1 cellular context compared by ENCODE assay signal in the genomic region with DNA sequence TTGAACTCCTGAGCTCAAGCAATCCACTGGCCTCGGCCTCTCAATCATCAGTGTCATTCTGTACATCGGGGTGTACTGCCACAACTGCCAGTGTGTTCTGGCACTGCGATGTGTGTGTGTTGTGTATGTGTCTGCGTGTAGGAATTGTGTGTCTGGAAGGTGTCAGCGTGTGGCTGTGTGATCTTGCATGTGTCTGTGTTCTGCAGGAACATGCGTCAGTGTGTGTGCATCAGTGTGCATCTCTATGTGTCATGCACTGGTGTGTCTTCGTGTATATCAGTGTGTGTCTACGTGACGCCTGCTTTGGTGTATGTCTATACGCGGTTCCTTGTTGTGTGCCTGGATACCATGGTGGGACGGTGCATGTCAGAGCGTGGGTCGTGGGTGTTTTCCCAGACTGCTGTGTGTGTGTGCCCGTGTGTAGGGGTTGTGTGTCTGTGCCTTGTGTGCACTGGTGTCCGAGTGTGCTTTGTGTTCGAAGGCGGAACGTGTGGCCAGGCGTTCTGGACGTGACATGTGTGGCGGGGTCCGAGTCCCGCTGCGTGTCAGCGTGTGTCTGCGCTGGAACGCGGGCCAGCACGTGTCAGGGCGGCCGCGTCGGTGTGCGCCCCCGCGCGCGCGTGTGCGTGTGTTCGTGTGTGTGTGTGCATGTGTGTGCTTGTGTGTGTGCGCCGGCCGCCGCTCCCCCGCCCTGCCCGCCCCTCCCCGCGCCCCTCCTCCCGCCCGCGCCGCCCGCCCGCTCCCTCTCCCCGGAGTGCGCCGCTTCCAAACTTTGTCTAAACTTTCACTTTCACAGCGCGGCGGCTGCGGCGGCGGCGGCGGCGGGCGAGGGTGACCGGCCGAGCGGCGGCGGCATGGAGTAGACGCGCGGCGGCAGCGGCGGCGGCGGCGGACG.
TF ChIP-seq lines count a peak whose summit lies in the region.

A gene (plus strand): TSS at position 775 of the 895 bp plus-strand sequence. CDS start 363 bp downstream, outside the sequence.

TF ChIP-seq in HepG2, 621 proteins besides CTCF, POLR2A, EP300 and RAD21 (continued from another document and continues in another):
- TF ChIP-seq, protein P1, sequence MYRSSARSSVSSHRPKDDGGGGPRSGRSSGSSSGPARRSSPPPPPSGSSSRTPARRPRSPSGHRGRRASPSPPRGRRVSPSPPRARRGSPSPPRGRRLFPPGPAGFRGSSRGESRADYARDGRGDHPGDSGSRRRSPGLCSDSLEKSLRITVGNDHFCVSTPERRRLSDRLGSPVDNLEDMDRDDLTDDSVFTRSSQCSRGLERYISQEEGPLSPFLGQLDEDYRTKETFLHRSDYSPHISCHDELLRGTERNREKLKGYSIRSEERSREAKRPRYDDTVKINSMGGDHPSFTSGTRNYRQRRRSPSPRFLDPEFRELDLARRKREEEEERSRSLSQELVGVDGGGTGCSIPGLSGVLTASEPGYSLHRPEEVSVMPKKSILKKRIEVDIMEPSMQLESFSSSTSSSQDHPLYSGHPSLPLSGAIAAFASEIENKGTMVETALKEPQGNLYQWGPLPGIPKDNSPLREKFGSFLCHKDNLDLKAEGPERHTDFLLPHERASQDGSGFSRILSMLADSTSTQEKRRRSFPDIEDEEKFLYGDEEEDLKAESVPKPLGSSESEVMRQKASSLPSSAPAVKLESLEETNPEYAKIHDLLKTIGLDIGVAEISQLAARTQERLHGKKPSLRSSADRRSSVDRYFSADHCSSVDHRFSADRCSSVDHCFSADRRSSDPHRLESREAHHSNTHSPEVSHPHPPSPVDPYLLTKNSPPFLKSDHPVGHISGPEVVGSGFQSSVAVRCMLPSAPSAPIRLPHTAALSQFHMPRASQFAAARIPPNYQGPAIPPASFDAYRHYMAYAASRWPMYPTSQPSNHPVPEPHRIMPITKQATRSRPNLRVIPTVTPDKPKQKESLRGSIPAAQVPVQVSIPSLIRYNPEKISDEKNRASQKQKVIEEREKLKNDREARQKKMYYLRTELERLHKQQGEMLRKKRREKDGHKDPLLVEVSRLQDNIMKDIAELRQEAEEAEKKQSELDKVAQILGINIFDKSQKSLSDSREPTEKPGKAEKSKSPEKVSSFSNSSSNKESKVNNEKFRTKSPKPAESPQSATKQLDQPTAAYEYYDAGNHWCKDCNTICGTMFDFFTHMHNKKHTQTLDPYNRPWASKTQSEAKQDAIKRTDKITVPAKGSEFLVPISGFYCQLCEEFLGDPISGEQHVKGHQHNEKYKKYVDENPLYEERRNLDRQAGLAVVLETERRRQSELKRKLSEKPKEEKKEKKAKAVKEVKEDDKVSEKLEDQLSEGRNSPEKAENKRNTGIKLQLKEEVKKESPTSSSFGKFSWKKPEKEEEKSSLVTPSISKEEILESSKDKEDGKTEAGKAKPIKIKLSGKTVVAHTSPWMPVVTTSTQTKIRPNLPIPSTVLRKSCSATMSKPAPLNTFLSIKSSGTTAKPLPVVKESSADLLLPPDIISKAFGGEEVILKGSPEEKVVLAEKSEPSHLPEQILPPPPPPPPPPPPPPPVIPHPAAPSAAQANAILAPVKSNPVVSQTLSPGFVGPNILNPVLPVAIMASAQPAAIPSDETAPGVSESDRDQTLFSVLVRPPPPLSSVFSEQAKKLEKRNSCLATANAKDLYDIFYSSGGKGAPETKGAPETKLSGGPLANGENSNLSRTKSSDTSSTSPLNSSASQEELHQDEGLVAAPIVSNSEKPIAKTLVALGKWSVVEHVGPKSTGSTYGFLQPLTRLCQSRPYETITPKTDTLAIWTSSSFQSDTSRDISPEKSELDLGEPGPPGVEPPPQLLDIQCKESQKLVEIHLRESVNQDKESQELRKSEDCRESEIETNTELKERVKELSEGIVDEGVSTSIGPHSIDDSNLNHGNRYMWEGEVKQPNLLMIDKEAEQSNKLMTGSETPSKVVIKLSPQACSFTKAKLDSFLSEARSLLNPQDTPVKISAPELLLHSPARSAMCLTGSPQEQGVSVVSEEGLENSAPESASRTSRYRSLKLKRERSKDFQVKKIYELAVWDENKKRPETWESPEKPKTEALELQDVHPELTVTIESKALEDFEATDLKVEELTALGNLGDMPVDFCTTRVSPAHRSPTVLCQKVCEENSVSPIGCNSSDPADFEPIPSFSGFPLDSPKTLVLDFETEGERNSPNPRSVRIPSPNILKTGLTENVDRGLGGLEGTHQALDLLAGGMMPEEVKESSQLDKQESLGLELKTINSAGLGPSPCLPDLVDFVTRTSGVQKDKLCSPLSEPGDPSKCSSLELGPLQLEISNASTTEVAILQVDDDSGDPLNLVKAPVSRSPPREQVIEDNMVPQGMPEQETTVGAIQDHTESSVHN (CRISPR knock-in tag; IDR thresholded peaks at IDR 0.05) = peak; percentile 64; the same call in 1 of the 2 replicates
- TF ChIP-seq GPN1 (CRISPR knock-in tag; IDR thresholded peaks at IDR 0.05; ENCODE audit: borderline replicate concordance) = no peak
- TF ChIP-seq NR2F2 (IDR thresholded peaks at IDR 0.05; ENCODE audit: borderline replicate concordance, low read depth) = no peak
- no peak for TF ChIP-seq KLF11 (CRISPR knock-in tag; IDR thresholded peaks at IDR 0.05)
- no peak for TF ChIP-seq ZFP36L2 (CRISPR knock-in tag; IDR thresholded peaks at IDR 0.05)
- no peak for TF ChIP-seq ZNF282 (IDR thresholded peaks at IDR 0.05; ENCODE audit: partially characterized antibody)
- TF ChIP-seq POLR2AphosphoS2 (IDR thresholded peaks at IDR 0.05; ENCODE audit: low read depth, low read length) = no peak
- no peak for TF ChIP-seq ZFP1 (CRISPR knock-in tag; IDR thresholded peaks at IDR 0.05)
- TF ChIP-seq, protein P2, sequence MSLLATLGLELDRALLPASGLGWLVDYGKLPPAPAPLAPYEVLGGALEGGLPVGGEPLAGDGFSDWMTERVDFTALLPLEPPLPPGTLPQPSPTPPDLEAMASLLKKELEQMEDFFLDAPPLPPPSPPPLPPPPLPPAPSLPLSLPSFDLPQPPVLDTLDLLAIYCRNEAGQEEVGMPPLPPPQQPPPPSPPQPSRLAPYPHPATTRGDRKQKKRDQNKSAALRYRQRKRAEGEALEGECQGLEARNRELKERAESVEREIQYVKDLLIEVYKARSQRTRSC (CRISPR knock-in tag; IDR thresholded peaks at IDR 0.05; ENCODE audit: low read depth) = no peak
- TF ChIP-seq, protein P3, sequence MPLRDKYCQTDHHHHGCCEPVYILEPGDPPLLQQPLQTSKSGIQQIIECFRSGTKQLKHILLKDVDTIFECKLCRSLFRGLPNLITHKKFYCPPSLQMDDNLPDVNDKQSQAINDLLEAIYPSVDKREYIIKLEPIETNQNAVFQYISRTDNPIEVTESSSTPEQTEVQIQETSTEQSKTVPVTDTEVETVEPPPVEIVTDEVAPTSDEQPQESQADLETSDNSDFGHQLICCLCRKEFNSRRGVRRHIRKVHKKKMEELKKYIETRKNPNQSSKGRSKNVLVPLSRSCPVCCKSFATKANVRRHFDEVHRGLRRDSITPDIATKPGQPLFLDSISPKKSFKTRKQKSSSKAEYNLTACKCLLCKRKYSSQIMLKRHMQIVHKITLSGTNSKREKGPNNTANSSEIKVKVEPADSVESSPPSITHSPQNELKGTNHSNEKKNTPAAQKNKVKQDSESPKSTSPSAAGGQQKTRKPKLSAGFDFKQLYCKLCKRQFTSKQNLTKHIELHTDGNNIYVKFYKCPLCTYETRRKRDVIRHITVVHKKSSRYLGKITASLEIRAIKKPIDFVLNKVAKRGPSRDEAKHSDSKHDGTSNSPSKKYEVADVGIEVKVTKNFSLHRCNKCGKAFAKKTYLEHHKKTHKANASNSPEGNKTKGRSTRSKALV (CRISPR knock-in tag; IDR thresholded peaks at IDR 0.05) = no peak
- TF ChIP-seq, protein P4, sequence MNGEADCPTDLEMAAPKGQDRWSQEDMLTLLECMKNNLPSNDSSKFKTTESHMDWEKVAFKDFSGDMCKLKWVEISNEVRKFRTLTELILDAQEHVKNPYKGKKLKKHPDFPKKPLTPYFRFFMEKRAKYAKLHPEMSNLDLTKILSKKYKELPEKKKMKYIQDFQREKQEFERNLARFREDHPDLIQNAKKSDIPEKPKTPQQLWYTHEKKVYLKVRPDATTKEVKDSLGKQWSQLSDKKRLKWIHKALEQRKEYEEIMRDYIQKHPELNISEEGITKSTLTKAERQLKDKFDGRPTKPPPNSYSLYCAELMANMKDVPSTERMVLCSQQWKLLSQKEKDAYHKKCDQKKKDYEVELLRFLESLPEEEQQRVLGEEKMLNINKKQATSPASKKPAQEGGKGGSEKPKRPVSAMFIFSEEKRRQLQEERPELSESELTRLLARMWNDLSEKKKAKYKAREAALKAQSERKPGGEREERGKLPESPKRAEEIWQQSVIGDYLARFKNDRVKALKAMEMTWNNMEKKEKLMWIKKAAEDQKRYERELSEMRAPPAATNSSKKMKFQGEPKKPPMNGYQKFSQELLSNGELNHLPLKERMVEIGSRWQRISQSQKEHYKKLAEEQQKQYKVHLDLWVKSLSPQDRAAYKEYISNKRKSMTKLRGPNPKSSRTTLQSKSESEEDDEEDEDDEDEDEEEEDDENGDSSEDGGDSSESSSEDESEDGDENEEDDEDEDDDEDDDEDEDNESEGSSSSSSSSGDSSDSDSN (CRISPR knock-in tag; IDR thresholded peaks at IDR 0.05) = peak; percentile 43; the same call in 1 of the 2 replicates
- no peak for TF ChIP-seq NONO (IDR thresholded peaks at IDR 0.05)
- TF ChIP-seq NONO (CRISPR knock-in tag; conservative IDR thresholded peaks at IDR 0.05) = 0 out of 2 replicates have a peak, but pooled peaks have one; percentile 33
- TF ChIP-seq STAT5B (CRISPR knock-in tag; IDR thresholded peaks at IDR 0.05) = no peak
- TF ChIP-seq ZNF460 (CRISPR knock-in tag; IDR thresholded peaks at IDR 0.05; ENCODE audit: borderline replicate concordance) = no peak
- no peak for TF ChIP-seq SMAD1 (CRISPR knock-in tag; IDR thresholded peaks at IDR 0.05; ENCODE audit: borderline replicate concordance, low read depth)
- TF ChIP-seq, protein P5, sequence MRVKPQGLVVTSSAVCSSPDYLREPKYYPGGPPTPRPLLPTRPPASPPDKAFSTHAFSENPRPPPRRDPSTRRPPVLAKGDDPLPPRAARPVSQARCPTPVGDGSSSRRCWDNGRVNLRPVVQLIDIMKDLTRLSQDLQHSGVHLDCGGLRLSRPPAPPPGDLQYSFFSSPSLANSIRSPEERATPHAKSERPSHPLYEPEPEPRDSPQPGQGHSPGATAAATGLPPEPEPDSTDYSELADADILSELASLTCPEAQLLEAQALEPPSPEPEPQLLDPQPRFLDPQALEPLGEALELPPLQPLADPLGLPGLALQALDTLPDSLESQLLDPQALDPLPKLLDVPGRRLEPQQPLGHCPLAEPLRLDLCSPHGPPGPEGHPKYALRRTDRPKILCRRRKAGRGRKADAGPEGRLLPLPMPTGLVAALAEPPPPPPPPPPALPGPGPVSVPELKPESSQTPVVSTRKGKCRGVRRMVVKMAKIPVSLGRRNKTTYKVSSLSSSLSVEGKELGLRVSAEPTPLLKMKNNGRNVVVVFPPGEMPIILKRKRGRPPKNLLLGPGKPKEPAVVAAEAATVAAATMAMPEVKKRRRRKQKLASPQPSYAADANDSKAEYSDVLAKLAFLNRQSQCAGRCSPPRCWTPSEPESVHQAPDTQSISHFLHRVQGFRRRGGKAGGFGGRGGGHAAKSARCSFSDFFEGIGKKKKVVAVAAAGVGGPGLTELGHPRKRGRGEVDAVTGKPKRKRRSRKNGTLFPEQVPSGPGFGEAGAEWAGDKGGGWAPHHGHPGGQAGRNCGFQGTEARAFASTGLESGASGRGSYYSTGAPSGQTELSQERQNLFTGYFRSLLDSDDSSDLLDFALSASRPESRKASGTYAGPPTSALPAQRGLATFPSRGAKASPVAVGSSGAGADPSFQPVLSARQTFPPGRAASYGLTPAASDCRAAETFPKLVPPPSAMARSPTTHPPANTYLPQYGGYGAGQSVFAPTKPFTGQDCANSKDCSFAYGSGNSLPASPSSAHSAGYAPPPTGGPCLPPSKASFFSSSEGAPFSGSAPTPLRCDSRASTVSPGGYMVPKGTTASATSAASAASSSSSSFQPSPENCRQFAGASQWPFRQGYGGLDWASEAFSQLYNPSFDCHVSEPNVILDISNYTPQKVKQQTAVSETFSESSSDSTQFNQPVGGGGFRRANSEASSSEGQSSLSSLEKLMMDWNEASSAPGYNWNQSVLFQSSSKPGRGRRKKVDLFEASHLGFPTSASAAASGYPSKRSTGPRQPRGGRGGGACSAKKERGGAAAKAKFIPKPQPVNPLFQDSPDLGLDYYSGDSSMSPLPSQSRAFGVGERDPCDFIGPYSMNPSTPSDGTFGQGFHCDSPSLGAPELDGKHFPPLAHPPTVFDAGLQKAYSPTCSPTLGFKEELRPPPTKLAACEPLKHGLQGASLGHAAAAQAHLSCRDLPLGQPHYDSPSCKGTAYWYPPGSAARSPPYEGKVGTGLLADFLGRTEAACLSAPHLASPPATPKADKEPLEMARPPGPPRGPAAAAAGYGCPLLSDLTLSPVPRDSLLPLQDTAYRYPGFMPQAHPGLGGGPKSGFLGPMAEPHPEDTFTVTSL (CRISPR knock-in tag; IDR thresholded peaks at IDR 0.05; ENCODE audit: borderline replicate concordance) = no peak
- TF ChIP-seq JUND (CRISPR knock-in tag; IDR thresholded peaks at IDR 0.05) = no peak
- no peak for TF ChIP-seq MIER3 (CRISPR knock-in tag; IDR thresholded peaks at IDR 0.05; ENCODE audit: borderline replicate concordance)
- TF ChIP-seq NFE2 (CRISPR knock-in tag; IDR thresholded peaks at IDR 0.05) = no peak
- no peak for TF ChIP-seq ZNF510 (CRISPR knock-in tag; IDR thresholded peaks at IDR 0.05; ENCODE audit: low read depth)
- TF ChIP-seq EEA1 (CRISPR knock-in tag; IDR thresholded peaks at IDR 0.05; ENCODE audit: borderline replicate concordance) = no peak
- no peak for TF ChIP-seq RARG (CRISPR knock-in tag; IDR thresholded peaks at IDR 0.05; ENCODE audit: low read depth)
- TF ChIP-seq RARA (CRISPR knock-in tag; IDR thresholded peaks at IDR 0.05) = no peak
- TF ChIP-seq ZNF746 (CRISPR knock-in tag; IDR thresholded peaks at IDR 0.05) = peak; percentile 49; the same call in 1 of the 2 replicates
- TF ChIP-seq, protein P6, sequence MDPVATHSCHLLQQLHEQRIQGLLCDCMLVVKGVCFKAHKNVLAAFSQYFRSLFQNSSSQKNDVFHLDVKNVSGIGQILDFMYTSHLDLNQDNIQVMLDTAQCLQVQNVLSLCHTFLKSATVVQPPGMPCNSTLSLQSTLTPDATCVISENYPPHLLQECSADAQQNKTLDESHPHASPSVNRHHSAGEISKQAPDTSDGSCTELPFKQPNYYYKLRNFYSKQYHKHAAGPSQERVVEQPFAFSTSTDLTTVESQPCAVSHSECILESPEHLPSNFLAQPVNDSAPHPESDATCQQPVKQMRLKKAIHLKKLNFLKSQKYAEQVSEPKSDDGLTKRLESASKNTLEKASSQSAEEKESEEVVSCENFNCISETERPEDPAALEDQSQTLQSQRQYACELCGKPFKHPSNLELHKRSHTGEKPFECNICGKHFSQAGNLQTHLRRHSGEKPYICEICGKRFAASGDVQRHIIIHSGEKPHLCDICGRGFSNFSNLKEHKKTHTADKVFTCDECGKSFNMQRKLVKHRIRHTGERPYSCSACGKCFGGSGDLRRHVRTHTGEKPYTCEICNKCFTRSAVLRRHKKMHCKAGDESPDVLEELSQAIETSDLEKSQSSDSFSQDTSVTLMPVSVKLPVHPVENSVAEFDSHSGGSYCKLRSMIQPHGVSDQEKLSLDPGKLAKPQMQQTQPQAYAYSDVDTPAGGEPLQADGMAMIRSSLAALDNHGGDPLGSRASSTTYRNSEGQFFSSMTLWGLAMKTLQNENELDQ (CRISPR knock-in tag; IDR thresholded peaks at IDR 0.05; ENCODE audit: borderline replicate concordance) = no peak
- no peak for TF ChIP-seq ZNF549 (CRISPR knock-in tag; IDR thresholded peaks at IDR 0.05)
- no peak for TF ChIP-seq BRCA1 (CRISPR knock-in tag; IDR thresholded peaks at IDR 0.05)
